In the genomic region with DNA sequence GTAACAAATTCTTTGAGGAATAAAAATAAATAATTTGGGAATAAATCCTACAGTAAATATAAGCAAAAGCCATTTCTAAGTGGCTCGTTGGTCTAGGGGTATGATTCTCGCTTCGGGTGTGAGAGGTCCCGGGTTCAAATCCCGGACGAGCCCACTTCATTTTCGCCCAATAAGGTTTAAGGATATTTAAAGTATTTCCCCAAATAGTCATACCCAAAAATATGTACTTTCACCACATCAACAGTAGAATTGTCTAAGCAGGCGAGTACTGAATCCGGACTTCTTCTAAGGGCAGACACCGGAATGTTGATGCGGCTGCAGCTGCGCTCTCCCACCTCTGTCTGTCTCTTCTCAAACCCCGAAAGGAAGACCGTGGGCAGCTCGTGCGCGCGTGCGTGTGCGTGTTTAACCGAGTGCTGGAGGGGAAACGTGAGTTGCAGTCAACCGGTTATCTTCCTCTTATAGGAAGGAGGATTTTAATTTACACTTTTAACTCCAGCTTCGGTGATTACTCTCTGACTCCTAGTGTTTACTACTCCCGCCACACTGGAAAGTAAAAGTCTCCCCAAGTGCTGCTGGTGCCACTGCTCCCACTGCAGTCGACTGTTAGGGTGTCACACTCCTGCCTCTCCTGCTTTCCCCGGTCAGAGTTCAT, we compare ENCODE assay signal across 8 cellular contexts.
A peak's percentile ranks its signal among the peaks of the same experiment; 100 is the strongest.
DNase-seq lines count a peak whose midpoint lies in the region; ATAC-seq, FAIRE-seq and TF ChIP-seq lines count a peak whose summit lies in the region.
"Had no signal": no experiment of that assay in that cellular context is flagged by ENCODE, and none has a peak within 500 bp of the region (broad histone marks: within the 10 kb centered on the region; RNA-seq: fewer than 3 reads in every experiment).

No MANE protein-coding gene starts in this region.

- ATAC-seq in HG02885 (IDR thresholded peaks at IDR 0.05; ENCODE audit: poor library complexity, unreplicated experiment) (peak; percentile 80), HepG2 (peak; percentile 98)

- H3K79me2 ChIP-seq in HepG2 (ENCODE audit: insufficient read depth, low read length): no peaks in the 10 kb centered on the region

- peak; percentile 58 for FAIRE-seq in HepG2 (lab: Jason Lieb, UNC)
- FAIRE-seq: colon had no signal

- no peak overlapping the region for H2AFZ ChIP-seq in HepG2 (ENCODE audit: low read length)

- WGBS in HepG2 (ENCODE audit: low lambda C conversion rate): under 1% methylated on average over 27 of the region's 27 CpGs
- WGBS in thymus: 2% methylated on average over 27 of the region's 27 CpGs

- in situ Hi-C loops in astrocyte of the spinal cord (cut with HindIII; ENCODE audit: low sequenced_read_pairs) (no loop called here), HepG2 (cut with HindIII; ENCODE audit: extremely low pct_ligation_motif_present, low pct_unique_long_range_greater_than_20kb) (no loop called here)

- H3K27ac ChIP-seq in HepG2 (ENCODE audit: extremely low read length, insufficient read depth, low read length) (no peak overlapping the region), thymus (ENCODE audit: low read depth) (no peak overlapping the region)

- peak overlapping the region; percentile 46 for H3K4me3 ChIP-seq in astrocyte of the spinal cord (ENCODE audit: low read depth, low read length)
- H3K4me3 ChIP-seq in HepG2 (replicated peaks in 1 of 3; ENCODE audit: insufficient read depth in 1 of 3, low read depth in 2 of 3, low read length in 3 of 3): peak overlapping the region; percentile 60 to 75 (median 60)
- H3K4me3 ChIP-seq in thymus (ENCODE audit: low read length): peak overlapping the region; percentile 26

- H3K4me2 ChIP-seq in HepG2 (ENCODE audit: low read depth, low read length): peak overlapping the region; percentile 84

- H3K27me3 ChIP-seq in HepG2 (ENCODE audit: control insufficient read depth in 1 of 2, insufficient read depth in 2 of 2, low read length in 2 of 2) (peaks cover 0 to 14% of the 10 kb centered on the region in 2 experiments; a peak in 3 of 5 replicates), thymus (ENCODE audit: control insufficient read depth, insufficient read depth) (peaks cover 23% of the 10 kb centered on the region)

- H3K9ac ChIP-seq in HepG2 (ENCODE audit: insufficient read depth, low read depth, low read length): no peak overlapping the region

- TF ChIP-seq EP300 in HepG2 (IDR thresholded peaks at IDR 0.05; ENCODE audit: low read depth in 2 of 2, low read length in 2 of 2) (no peak), HepG2 (CRISPR knock-in tag; IDR thresholded peaks at IDR 0.05; ENCODE audit: borderline replicate concordance) (no peak)

- CTCF ChIA-PET in HepG2 (lab: Yijun Ruan, JAX; ENCODE audit: low intra/inter-chr PET ratio, low total read pairs): no interaction called here

- no peaks in the 10 kb centered on the region for H4K20me1 ChIP-seq in HepG2 (ENCODE audit: insufficient read depth, low read length)

- H3K36me3 ChIP-seq in HepG2 (replicated peaks in 1 of 2; ENCODE audit: control insufficient read depth in 1 of 2, insufficient read depth in 2 of 2, low read length in 2 of 2): no peaks in the 10 kb centered on the region
- no peaks in the 10 kb centered on the region for H3K36me3 ChIP-seq in thymus (ENCODE audit: control insufficient read depth, insufficient read depth)

- DNase-seq in GM04503 (ENCODE audit: low read depth) (peak; percentile 77), OCI-M2 (lab: John Stamatoyannopoulos, UW; ENCODE audit: unreplicated experiment) (peak; percentile 92), astrocyte of the spinal cord (ENCODE audit: low read depth, low spot score) (peak; percentile 89), HepG2 (ENCODE audit: low spot score) (peak; percentile 66), NCI-H187 (lab: John Stamatoyannopoulos, UW) (no peak)

- TF ChIP-seq RAD21 in HepG2 (CRISPR knock-in tag; IDR thresholded peaks at IDR 0.05): no peak

- no TSS peak for BruUV-seq in HepG2 (replicated peaks; lab: Mats Ljungman, UMichigan)

- TF ChIP-seq POLR2A in HepG2 (IDR thresholded peaks at IDR 0.05; ENCODE audit: insufficient read depth in 1 of 2, low read depth in 2 of 2, low read length in 2 of 2): no peak

- intact Hi-C loops in HepG2 (cut with micrococcal nuclease; ENCODE audit: unreplicated experiment): no loop called here

- TF ChIP-seq CTCF in astrocyte of the spinal cord (IDR thresholded peaks at IDR 0.05; ENCODE audit: low read depth, low read length) (no peak), HepG2 (CRISPR knock-in tag; IDR thresholded peaks at IDR 0.05) (no peak)

- POLR2A ChIA-PET in HepG2 (lab: Yijun Ruan, JAX): no interaction called here

- H3K4me1 ChIP-seq in HepG2 (ENCODE audit: insufficient read depth, low read length) (peaks cover 12% of the 10 kb centered on the region; the same call in 1 of the 2 replicates), thymus (ENCODE audit: control insufficient read depth, insufficient read depth, low read length) (no peaks in the 10 kb centered on the region)

- H3K9me3 ChIP-seq in HepG2 (ENCODE audit: low read length) (no peaks in the 10 kb centered on the region), thymus (ENCODE audit: control insufficient read depth) (no peaks in the 10 kb centered on the region)

TF ChIP-seq in HepG2, 621 proteins besides CTCF, POLR2A, EP300 and RAD21 (continues in another document):
- 0 out of 2 replicates have a peak, but pooled peaks have one; percentile 34 for TF ChIP-seq PPARG (CRISPR knock-in tag; conservative IDR thresholded peaks at IDR 0.05)
- peak; percentile 51; the same call in 1 of the 2 replicates for TF ChIP-seq GZF1 (CRISPR knock-in tag; IDR thresholded peaks at IDR 0.05)
- TF ChIP-seq KMT2B (CRISPR knock-in tag; IDR thresholded peaks at IDR 0.05): peak; percentile 17; the same call in 1 of the 2 replicates
- TF ChIP-seq, protein P1, sequence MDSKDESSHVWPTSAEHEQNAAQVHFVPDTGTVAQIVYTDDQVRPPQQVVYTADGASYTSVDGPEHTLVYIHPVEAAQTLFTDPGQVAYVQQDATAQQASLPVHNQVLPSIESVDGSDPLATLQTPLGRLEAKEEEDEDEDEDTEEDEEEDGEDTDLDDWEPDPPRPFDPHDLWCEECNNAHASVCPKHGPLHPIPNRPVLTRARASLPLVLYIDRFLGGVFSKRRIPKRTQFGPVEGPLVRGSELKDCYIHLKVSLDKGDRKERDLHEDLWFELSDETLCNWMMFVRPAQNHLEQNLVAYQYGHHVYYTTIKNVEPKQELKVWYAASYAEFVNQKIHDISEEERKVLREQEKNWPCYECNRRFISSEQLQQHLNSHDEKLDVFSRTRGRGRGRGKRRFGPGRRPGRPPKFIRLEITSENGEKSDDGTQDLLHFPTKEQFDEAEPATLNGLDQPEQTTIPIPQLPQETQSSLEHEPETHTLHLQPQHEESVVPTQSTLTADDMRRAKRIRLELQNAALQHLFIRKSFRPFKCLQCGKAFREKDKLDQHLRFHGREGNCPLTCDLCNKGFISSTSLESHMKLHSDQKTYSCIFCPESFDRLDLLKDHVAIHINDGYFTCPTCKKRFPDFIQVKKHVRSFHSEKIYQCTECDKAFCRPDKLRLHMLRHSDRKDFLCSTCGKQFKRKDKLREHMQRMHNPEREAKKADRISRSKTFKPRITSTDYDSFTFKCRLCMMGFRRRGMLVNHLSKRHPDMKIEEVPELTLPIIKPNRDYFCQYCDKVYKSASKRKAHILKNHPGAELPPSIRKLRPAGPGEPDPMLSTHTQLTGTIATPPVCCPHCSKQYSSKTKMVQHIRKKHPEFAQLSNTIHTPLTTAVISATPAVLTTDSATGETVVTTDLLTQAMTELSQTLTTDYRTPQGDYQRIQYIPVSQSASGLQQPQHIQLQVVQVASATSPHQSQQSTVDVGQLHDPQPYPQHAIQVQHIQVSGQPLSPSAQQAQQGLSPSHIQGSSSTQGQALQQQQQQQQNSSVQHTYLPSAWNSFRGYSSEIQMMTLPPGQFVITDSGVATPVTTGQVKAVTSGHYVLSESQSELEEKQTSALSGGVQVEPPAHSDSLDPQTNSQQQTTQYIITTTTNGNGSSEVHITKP (CRISPR knock-in tag; IDR thresholded peaks at IDR 0.05; ENCODE audit: low read depth): peak; percentile 26; the same call in 1 of the 2 replicates
- TF ChIP-seq MTA1 (CRISPR knock-in tag; IDR thresholded peaks at IDR 0.05; ENCODE audit: borderline replicate concordance): peak; percentile 46; the same call in 1 of the 2 replicates
- no peak for TF ChIP-seq ZNF546 (CRISPR knock-in tag; conservative IDR thresholded peaks at IDR 0.05)
- TF ChIP-seq, protein P2, sequence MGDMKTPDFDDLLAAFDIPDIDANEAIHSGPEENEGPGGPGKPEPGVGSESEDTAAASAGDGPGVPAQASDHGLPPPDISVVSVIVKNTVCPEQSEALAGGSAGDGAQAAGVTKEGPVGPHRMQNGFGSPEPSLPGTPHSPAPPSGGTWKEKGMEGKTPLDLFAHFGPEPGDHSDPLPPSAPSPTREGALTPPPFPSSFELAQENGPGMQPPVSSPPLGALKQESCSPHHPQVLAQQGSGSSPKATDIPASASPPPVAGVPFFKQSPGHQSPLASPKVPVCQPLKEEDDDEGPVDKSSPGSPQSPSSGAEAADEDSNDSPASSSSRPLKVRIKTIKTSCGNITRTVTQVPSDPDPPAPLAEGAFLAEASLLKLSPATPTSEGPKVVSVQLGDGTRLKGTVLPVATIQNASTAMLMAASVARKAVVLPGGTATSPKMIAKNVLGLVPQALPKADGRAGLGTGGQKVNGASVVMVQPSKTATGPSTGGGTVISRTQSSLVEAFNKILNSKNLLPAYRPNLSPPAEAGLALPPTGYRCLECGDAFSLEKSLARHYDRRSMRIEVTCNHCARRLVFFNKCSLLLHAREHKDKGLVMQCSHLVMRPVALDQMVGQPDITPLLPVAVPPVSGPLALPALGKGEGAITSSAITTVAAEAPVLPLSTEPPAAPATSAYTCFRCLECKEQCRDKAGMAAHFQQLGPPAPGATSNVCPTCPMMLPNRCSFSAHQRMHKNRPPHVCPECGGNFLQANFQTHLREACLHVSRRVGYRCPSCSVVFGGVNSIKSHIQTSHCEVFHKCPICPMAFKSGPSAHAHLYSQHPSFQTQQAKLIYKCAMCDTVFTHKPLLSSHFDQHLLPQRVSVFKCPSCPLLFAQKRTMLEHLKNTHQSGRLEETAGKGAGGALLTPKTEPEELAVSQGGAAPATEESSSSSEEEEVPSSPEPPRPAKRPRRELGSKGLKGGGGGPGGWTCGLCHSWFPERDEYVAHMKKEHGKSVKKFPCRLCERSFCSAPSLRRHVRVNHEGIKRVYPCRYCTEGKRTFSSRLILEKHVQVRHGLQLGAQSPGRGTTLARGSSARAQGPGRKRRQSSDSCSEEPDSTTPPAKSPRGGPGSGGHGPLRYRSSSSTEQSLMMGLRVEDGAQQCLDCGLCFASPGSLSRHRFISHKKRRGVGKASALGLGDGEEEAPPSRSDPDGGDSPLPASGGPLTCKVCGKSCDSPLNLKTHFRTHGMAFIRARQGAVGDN (CRISPR knock-in tag; IDR thresholded peaks at IDR 0.05): peak; percentile 45
- no peak for TF ChIP-seq NFE2 (CRISPR knock-in tag; IDR thresholded peaks at IDR 0.05)
- TF ChIP-seq ADNP (CRISPR knock-in tag; IDR thresholded peaks at IDR 0.05): no peak
- no peak for TF ChIP-seq ZNF678 (CRISPR knock-in tag; IDR thresholded peaks at IDR 0.05)
- TF ChIP-seq SIX1 (CRISPR knock-in tag; IDR thresholded peaks at IDR 0.05; ENCODE audit: borderline replicate concordance): 0 out of 2 replicates have a peak, but pooled peaks have one; percentile 38
- 0 out of 2 replicates have a peak, but pooled peaks have one; percentile 20 for TF ChIP-seq GATAD2A (CRISPR knock-in tag; IDR thresholded peaks at IDR 0.05)

Comparison
In these comparisons a context has a peak if more than half of its experiments do, and no peak if none do; other contexts are left out.
1. DNase-seq: peak in GM04503 (single experiment), OCI-M2 (single experiment), astrocyte of the spinal cord (single experiment) and HepG2 (single experiment); none in NCI-H187 (0 of 2).
2. Peak in every context shown above with its lines, with median percentiles within 50 percentile points of each other: H3K4me3 ChIP-seq.